In the genomic region with DNA sequence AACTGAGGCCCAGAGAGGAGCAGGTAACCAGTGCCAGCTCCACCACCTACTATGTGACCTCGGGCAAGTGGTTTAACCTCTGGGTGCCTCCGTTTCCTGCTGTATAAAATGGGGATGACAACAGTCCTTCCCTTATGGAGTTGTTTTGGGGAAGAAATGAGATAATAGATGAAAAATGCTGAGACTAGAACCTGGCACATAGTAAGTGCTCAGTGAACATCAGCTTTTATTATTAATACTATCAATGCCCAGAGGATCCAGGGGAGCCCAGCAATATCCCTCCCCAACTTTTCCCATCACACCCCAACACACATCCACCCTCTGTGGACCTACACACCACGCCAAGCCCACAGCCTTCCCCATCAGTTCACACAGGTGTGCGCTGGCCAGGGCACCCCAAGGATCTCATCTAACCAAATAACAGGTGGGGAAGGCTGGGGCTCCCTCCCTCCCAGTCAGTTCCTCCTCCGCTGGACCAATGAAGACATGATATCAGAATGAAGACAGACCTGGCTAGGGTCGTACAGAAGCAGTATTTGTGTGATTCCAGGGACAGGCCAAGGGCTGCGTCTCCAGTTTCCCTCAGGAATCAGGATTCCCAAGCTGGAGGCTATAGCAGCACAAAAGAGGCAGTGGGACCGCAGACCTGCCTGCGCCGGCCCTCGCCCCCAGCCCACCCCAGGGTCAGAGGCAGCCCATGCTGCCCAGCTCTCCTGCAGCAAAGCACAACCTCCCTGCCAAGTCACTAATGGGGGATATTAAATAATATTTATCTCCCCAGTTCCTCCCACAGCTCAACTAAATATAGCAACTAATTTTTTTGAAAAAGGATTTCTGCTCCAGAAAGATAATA, we compare ENCODE assay signal across 13 cellular contexts. TPM values are rescaled to one million over a fixed set of nuclear protein-coding genes. Genes with fewer than 3 reads are reported as not detected.
DNase-seq lines count a peak whose midpoint lies in the region; ATAC-seq and TF ChIP-seq lines count a peak whose summit lies in the region.
"Had no signal": no experiment of that assay in that cellular context is flagged by ENCODE, and none has a peak within 500 bp of the region (broad histone marks: within the 10 kb centered on the region; RNA-seq: fewer than 3 reads in every experiment).

No MANE protein-coding gene starts in this region.

- H3K9me3 ChIP-seq in left ventricle myocardium inferior (replicated peaks) = no peaks in the 10 kb centered on the region
- no peaks in the 10 kb centered on the region for H3K9me3 ChIP-seq in lower lobe of right lung
- no peaks in the 10 kb centered on the region for H3K9me3 ChIP-seq in upper lobe of right lung
- H3K9me3 ChIP-seq: uterus had no signal

- TF ChIP-seq CTCF in left ventricle myocardium inferior (IDR thresholded peaks at IDR 0.05; ENCODE audit: borderline replicate concordance) (no peak), lower lobe of right lung (IDR thresholded peaks at IDR 0.05) (no peak), upper lobe of right lung (IDR thresholded peaks at IDR 0.05) (no peak), brain microvascular endothelial cell (IDR thresholded peaks at IDR 0.05; ENCODE audit: low read depth, low read length, missing control alignments) (no peak)

- H3K4me1 ChIP-seq in left ventricle myocardium inferior = peaks cover 51% of the 10 kb centered on the region
- peaks cover 59% of the 10 kb centered on the region for H3K4me1 ChIP-seq in lower lobe of right lung
- H3K4me1 ChIP-seq in upper lobe of right lung = peaks cover 47% of the 10 kb centered on the region

- CTCF ChIA-PET in activated CD4-positive, alpha-beta memory T cell treated with anti-CD3 and anti-CD28 coated beads for 36 hours (lab: Charles Lee) = interaction anchor here (1.0 to 5.0 kb wide), 3 partner anchors 49 to 118 kb away, joined by 3 to 29 read pairs (median 4); no protein-coding TSS in a partner anchor

- POLR2A ChIA-PET in activated CD4-positive, alpha-beta memory T cell treated with anti-CD3 and anti-CD28 coated beads for 36 hours (lab: Charles Lee) = interaction anchor here (0.6 kb wide), 1 partner anchor 181 kb away, joined by 5 read pairs; no protein-coding TSS in a partner anchor

- ATAC-seq in left cardiac atrium (no peak), lower lobe of right lung (no peak), upper lobe of right lung (no peak), HG02981 (IDR thresholded peaks at IDR 0.05; ENCODE audit: unreplicated experiment) (no peak)
- ATAC-seq: WTC11 had no signal

- DNase-seq in left ventricle myocardium inferior (no peak), left cardiac atrium (no peak), lower lobe of right lung (no peak), upper lobe of right lung (no peak), G401 (ENCODE audit: low spot score) (no peak), brain microvascular endothelial cell (no peak)
- no peak for DNase-seq in activated CD4-positive, alpha-beta memory T cell treated with anti-CD3 and anti-CD28 coated beads for 36 hours
- DNase-seq: anterior cingulate cortex, NCI-H1436 treated with DMSO at 0.1 percent for 48 hours, uterus had no signal

- H3K4me3 Mint-ChIP-seq in activated CD4-positive, alpha-beta memory T cell treated with anti-CD3 and anti-CD28 coated beads for 36 hours = peak overlapping the region; percentile 86

- no peak overlapping the region for H3K27ac ChIP-seq in left ventricle myocardium inferior (replicated peaks)
- H3K27ac ChIP-seq in lower lobe of right lung = peak overlapping the region; percentile 62
- H3K27ac ChIP-seq in upper lobe of right lung = no peak overlapping the region
- H3K27ac ChIP-seq in brain microvascular endothelial cell = no peak overlapping the region
- H3K27ac ChIP-seq: epithelial cell of prostate, uterus had no signal

- H3K27me3 ChIP-seq in left ventricle myocardium inferior (ENCODE audit: low read depth) (peaks cover 55% of the 10 kb centered on the region), lower lobe of right lung (ENCODE audit: low read depth) (peaks cover 16% of the 10 kb centered on the region), upper lobe of right lung (peaks cover 8% of the 10 kb centered on the region), brain microvascular endothelial cell (replicated peaks) (peaks cover 15% of the 10 kb centered on the region)
- H3K27me3 ChIP-seq: uterus had no signal

- H3K36me3 ChIP-seq in left ventricle myocardium inferior (no peaks in the 10 kb centered on the region), lower lobe of right lung (no peaks in the 10 kb centered on the region), upper lobe of right lung (no peaks in the 10 kb centered on the region), brain microvascular endothelial cell (replicated peaks) (no peaks in the 10 kb centered on the region)
- H3K36me3 ChIP-seq: uterus had no signal

- H3K9me3 Mint-ChIP-seq in activated CD4-positive, alpha-beta memory T cell treated with anti-CD3 and anti-CD28 coated beads for 36 hours = no peaks in the 10 kb centered on the region
- H3K9me3 Mint-ChIP-seq: WTC11 had no signal

- in situ Hi-C loops in G401 (cut with HindIII; ENCODE audit: low sequenced_read_pairs) = no loop called here
- in situ Hi-C loops in brain microvascular endothelial cell (cut with HindIII; ENCODE audit: low pct_ligation_motif_present, low sequenced_read_pairs) = no loop called here

- H3K4me3 ChIP-seq in left ventricle myocardium inferior (peak overlapping the region; percentile 67), lower lobe of right lung (peak overlapping the region; percentile 69), upper lobe of right lung (peak overlapping the region; percentile 63), brain microvascular endothelial cell (ENCODE audit: low read depth, low read length) (no peak overlapping the region)

- peaks cover 3% of the 10 kb centered on the region for H3K36me3 Mint-ChIP-seq in activated CD4-positive, alpha-beta memory T cell treated with anti-CD3 and anti-CD28 coated beads for 36 hours
- H3K36me3 Mint-ChIP-seq: WTC11 had no signal

- H3K27me3 Mint-ChIP-seq in activated CD4-positive, alpha-beta memory T cell treated with anti-CD3 and anti-CD28 coated beads for 36 hours = no peaks in the 10 kb centered on the region

- intact Hi-C loops in left ventricle myocardium inferior (cut with micrococcal nuclease) = no loop called here
- intact Hi-C loops in left cardiac atrium (cut with DNase I) = no loop called here
- intact Hi-C loops in activated CD4-positive, alpha-beta memory T cell treated with anti-CD3 and anti-CD28 coated beads for 36 hours (cut with micrococcal nuclease) = loop anchor here (1.0 kb wide), 1 partner anchor 116 kb away; a partner anchor contains a TSS
- intact Hi-C loops in lower lobe of right lung (cut with DNase I) = no loop called here
- intact Hi-C loops in upper lobe of right lung (cut with DNase I) = no loop called here

- peaks cover 51% of the 10 kb centered on the region for H3K4me1 Mint-ChIP-seq in activated CD4-positive, alpha-beta memory T cell treated with anti-CD3 and anti-CD28 coated beads for 36 hours (ENCODE audit: low read depth)

- H3K27ac Mint-ChIP-seq in activated CD4-positive, alpha-beta memory T cell treated with anti-CD3 and anti-CD28 coated beads for 36 hours = peak overlapping the region; percentile 74
- H3K27ac Mint-ChIP-seq: WTC11 had no signal

RNA-seq across cellular contexts. Expression of a gene that starts 1.8 kb away (rescaled TPM):
- 8.6 TPM for total RNA-seq in left ventricle myocardium inferior
- 10 to 100 TPM in 1 of 2 donors, 1 to 10 TPM in 1; 8.6 to 12.0 TPM for total RNA-seq in left cardiac atrium
- 100 to 1,000 TPM; 107 to 108 TPM for total RNA-seq in activated CD4-positive, alpha-beta memory T cell treated with anti-CD3 and anti-CD28 coated beads for 36 hours
- 45.6 TPM for total RNA-seq in lower lobe of right lung
- total RNA-seq in upper lobe of right lung = 44.4 TPM
- total RNA-seq in G401 (2014; rRNA removed; shearing (Covaris generic)) = 4.2 and 4.5 TPM in 2 replicates

RNA-seq across cellular contexts. Expression of a gene that starts 46.2 kb away (rescaled TPM):
- 0.55 TPM for total RNA-seq in left ventricle myocardium inferior
- 1 to 10 TPM in 1 of 2 donors, under 1 TPM in 1; 0.62 to 3.5 TPM for total RNA-seq in left cardiac atrium
- total RNA-seq in activated CD4-positive, alpha-beta memory T cell treated with anti-CD3 and anti-CD28 coated beads for 36 hours = under 1 TPM; 0.43 to 0.44 TPM
- 8.7 TPM for total RNA-seq in lower lobe of right lung
- 6.8 TPM for total RNA-seq in upper lobe of right lung
- total RNA-seq in G401 (2014; rRNA removed; shearing (Covaris generic)) = not detected in 2 replicates
